Comparison of ENCODE assay signal across 24 cellular contexts in the genomic region with DNA sequence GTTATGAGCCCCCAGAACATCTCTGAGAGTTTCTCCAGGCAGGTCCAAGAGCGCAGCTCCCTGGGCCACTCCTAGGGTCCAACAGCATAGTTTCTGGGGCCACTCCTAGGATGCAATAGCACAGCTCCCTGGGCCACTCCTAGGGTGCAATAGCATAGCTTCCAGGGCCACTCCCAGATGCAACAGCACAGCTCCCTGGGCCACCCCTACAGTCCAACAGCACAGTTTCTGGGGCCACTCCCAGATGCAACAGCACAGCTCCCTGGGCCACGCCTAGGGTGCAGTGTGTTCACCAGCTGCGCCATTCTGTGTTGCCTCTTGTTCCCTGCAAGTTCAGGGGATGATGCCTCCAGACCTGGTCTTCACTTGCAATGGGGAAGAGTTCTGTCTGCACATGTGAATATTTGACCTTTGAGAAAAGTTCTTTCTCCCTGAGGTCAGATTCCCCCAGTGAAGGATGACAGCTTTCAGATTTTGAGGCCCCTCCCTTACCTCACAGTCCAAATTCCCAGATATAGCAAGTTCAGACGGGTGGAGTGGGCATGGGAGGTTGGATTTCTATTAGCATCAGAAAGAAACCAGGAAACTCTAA. TPM values are rescaled to one million over a fixed set of nuclear protein-coding genes. Genes with fewer than 3 reads are reported as not detected.
"Had no signal": no experiment of that assay in that cellular context is flagged by ENCODE, and none has a peak within 500 bp of the region (broad histone marks: within the 10 kb centered on the region; RNA-seq: fewer than 3 reads in every experiment).

No MANE protein-coding gene starts in this region.

- H3K4me3 Mint-ChIP-seq: activated naive CD8-positive, alpha-beta T cell; mesothelial cell of epicardium; nephron; stimulated activated naive CD8-positive, alpha-beta T cell treated with anti-CD3 and anti-CD28 coated beads, Interleukin-15, Interleukin-2, amounts not matched to agents 100 ng/mL and 50 ng/mL, for 24 hours; T-helper 1 cell treated with Interleukin-12 subunit alpha and Interleukin-12 subunit beta and Interleukin-4 antibody, amounts not matched to agents 30 μg/mL and 1 μg/mL, for 36 hours; WTC11 had no signal

- H3K27ac Mint-ChIP-seq: activated naive CD8-positive, alpha-beta T cell; mesothelial cell of epicardium; nephron; stimulated activated naive CD8-positive, alpha-beta T cell treated with anti-CD3 and anti-CD28 coated beads, Interleukin-15, Interleukin-2, amounts not matched to agents 100 ng/mL and 50 ng/mL, for 24 hours; T-helper 1 cell treated with Interleukin-12 subunit alpha and Interleukin-12 subunit beta and Interleukin-4 antibody, amounts not matched to agents 30 μg/mL and 1 μg/mL, for 36 hours; WTC11 had no signal

- DNase-seq: activated CD4-positive, alpha-beta T cell treated with anti-CD3 and anti-CD28 coated beads for 4 hours; activated CD4-positive, alpha-beta T cell treated with anti-CD3 and anti-CD28 coated beads, Interleukin-2, amount 50 U/mL, for 48 hours; activated naive CD4-positive, alpha-beta T cell; brain microvascular endothelial cell; central memory CD4-positive, alpha-beta T cell; effector memory CD4-positive, alpha-beta T cell; gastrocnemius medialis; hypothalamus; pancreas; psoas muscle; stimulated activated CD4-positive, alpha-beta T cell treated with anti-CD3 and anti-CD28 coated beads, Interleukin-12 subunit alpha, Interleukin-12 subunit beta, amount 100 ng/mL, for 4 hours; T1000; tibial artery had no signal

- ATAC-seq: gastrocnemius medialis, pancreas, psoas muscle, WTC11 had no signal

RNA-seq across cellular contexts. Expression of gene LEP, which starts 43.0 kb away (rescaled TPM):
- total RNA-seq: ascending aorta, dermis microvascular lymphatic vessel endothelial cell, esophagus muscularis mucosa, lung microvascular endothelial cell, mesothelial cell of epicardium, urinary bladder, WTC11 had no signal
